8 cellular contexts compared by ENCODE assay signal in genomic region chr19:13952154-13953020, GRCh38. TPM values are rescaled to one million over a fixed set of nuclear protein-coding genes. Genes with fewer than 3 reads are reported as not detected.
DNase-seq lines count a peak whose midpoint lies in the region; ATAC-seq, FAIRE-seq and TF ChIP-seq lines count a peak whose summit lies in the region.

A gene with protein sequence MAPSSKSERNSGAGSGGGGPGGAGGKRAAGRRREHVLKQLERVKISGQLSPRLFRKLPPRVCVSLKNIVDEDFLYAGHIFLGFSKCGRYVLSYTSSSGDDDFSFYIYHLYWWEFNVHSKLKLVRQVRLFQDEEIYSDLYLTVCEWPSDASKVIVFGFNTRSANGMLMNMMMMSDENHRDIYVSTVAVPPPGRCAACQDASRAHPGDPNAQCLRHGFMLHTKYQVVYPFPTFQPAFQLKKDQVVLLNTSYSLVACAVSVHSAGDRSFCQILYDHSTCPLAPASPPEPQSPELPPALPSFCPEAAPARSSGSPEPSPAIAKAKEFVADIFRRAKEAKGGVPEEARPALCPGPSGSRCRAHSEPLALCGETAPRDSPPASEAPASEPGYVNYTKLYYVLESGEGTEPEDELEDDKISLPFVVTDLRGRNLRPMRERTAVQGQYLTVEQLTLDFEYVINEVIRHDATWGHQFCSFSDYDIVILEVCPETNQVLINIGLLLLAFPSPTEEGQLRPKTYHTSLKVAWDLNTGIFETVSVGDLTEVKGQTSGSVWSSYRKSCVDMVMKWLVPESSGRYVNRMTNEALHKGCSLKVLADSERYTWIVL (plus strand): TSS chr19:13952509. CDS start chr19:13952513, 4 bp downstream.

- H3K27me3 ChIP-seq in BE2C: no peaks in the 10 kb centered on the region

- peak; percentile 73 for FAIRE-seq in colon (lab: Jason Lieb, UNC)

- H3K4me3 ChIP-seq in BE2C (ENCODE audit: low read depth, low read length): peak within 1 kb of the TSS; percentile 78

- peaks cover 33% of the 10 kb centered on the region for H3K36me3 ChIP-seq in BE2C

- H3K9me3 ChIP-seq in BE2C: no peaks in the 10 kb centered on the region

- peak; percentile 96 for ATAC-seq in HG03460 (IDR thresholded peaks at IDR 0.05; ENCODE audit: unreplicated experiment)

- TF ChIP-seq CTCF in BE2C (IDR thresholded peaks at IDR 0.05; ENCODE audit: low read depth, low read length): no peak

- peaks cover 3% of the 10 kb centered on the region; the same call in 1 of the 2 replicates for H3K4me1 ChIP-seq in BE2C

- DNase-seq in BE2C: peak; percentile 99
- DNase-seq in GM19240 (ENCODE audit: insufficient read length, low spot score): peak; percentile 100
- peak; percentile 95 to 98 for DNase-seq in NCI-H526 (lab: John Stamatoyannopoulos, UW)
- peak; percentile 99 for DNase-seq in activated CD4-positive, alpha-beta T cell treated with anti-CD3 and anti-CD28 coated beads for 48 hours
- DNase-seq in kidney glomerular epithelial cell (lab: John Stamatoyannopoulos, UW): peak; percentile 98
- peak; percentile 93 to 97 for DNase-seq in stimulated activated CD4-positive, alpha-beta T cell treated with anti-CD3 and anti-CD28 coated beads, Interleukin-1b, Interleukin-23, amount 100 ng/mL, for 1 hour (ENCODE audit: low read depth in 2 of 2)

RNA-seq across cellular contexts. Expression of the gene that starts here (rescaled TPM):
- 160 TPM for polyA plus RNA-seq in BE2C (2012; ENCODE audit: insufficient read depth, insufficient read length, low read depth)

Comparison
In these comparisons a context has a peak if more than half of its experiments do, and no peak if none do; other contexts are left out.
1. Peak in every context shown above with its lines: DNase-seq, ATAC-seq and H3K4me3 ChIP-seq.